In genomic region chr16:89140401-89140800, GRCh38 we compare ENCODE assay signal across 30 cellular contexts. TPM values are rescaled to one million over a fixed set of nuclear protein-coding genes. Genes with fewer than 3 reads are reported as not detected.
"Had no signal": no experiment of that assay in that cellular context is flagged by ENCODE, and none has a peak within 500 bp of the region (broad histone marks: within the 10 kb centered on the region; RNA-seq: fewer than 3 reads in every experiment).

No MANE protein-coding gene starts in this region.

- H3K27ac Mint-ChIP-seq: endodermal cell; naive thymus-derived CD4-positive, alpha-beta T cell; nephron progenitor cell; stimulated activated naive B cell treated with anti-CD40 and anti-IgM and Interleukin-4, amounts not matched to agents 10 μg/mL and 1 μg/mL and 100 μg/mL, for 72 hours had no signal

- H3K4me3 Mint-ChIP-seq: endodermal cell; naive thymus-derived CD4-positive, alpha-beta T cell; nephron progenitor cell; stimulated activated naive B cell treated with anti-CD40 and anti-IgM and Interleukin-4, amounts not matched to agents 10 μg/mL and 1 μg/mL and 100 μg/mL, for 72 hours; stimulated activated naive CD8-positive, alpha-beta T cell treated with anti-CD3 and anti-CD28 coated beads, Interleukin-15, amount 100 ng/mL, for 72 hours had no signal

- H3K4me3 ChIP-seq: coronary artery, heart left ventricle, pancreas, prostate gland, testis, tibial nerve, upper lobe of right lung, vagina had no signal

- ATAC-seq: heart left ventricle; naive thymus-derived CD4-positive, alpha-beta T cell; pancreas; sciatic nerve; stimulated activated naive B cell treated with anti-CD40 and anti-IgM and Interleukin-4, amounts not matched to agents 10 μg/mL and 1 μg/mL and 100 μg/mL, for 72 hours; stimulated activated naive CD8-positive, alpha-beta T cell treated with anti-CD3 and anti-CD28 coated beads, Interleukin-15, amount 100 ng/mL, for 72 hours; upper lobe of right lung had no signal

- H3K4me1 ChIP-seq: heart left ventricle, pancreas, prostate gland, testis, tibial nerve, upper lobe of right lung, vagina had no signal

- H3K9me3 Mint-ChIP-seq: endodermal cell; naive thymus-derived CD4-positive, alpha-beta T cell; nephron progenitor cell; stimulated activated naive B cell treated with anti-CD40 and anti-IgM and Interleukin-4, amounts not matched to agents 10 μg/mL and 1 μg/mL and 100 μg/mL, for 72 hours; stimulated activated naive CD8-positive, alpha-beta T cell treated with anti-CD3 and anti-CD28 coated beads, Interleukin-15, amount 100 ng/mL, for 72 hours had no signal

- H3K27me3 Mint-ChIP-seq: naive thymus-derived CD4-positive, alpha-beta T cell; stimulated activated naive B cell treated with anti-CD40 and anti-IgM and Interleukin-4, amounts not matched to agents 10 μg/mL and 1 μg/mL and 100 μg/mL, for 72 hours; stimulated activated naive CD8-positive, alpha-beta T cell treated with anti-CD3 and anti-CD28 coated beads, Interleukin-15, amount 100 ng/mL, for 72 hours had no signal

- H3K27me3 ChIP-seq: heart left ventricle, neutrophil, pancreas, testis, tibial nerve, upper lobe of right lung, vagina had no signal

- H3K4me1 Mint-ChIP-seq: nephron progenitor cell; stimulated activated naive CD8-positive, alpha-beta T cell treated with anti-CD3 and anti-CD28 coated beads, Interleukin-15, amount 100 ng/mL, for 72 hours had no signal

- H3K9me3 ChIP-seq: heart left ventricle, neutrophil, pancreas, prostate gland, testis, tibial nerve, upper lobe of right lung, vagina had no signal

- H3K36me3 ChIP-seq: pancreas, prostate gland had no signal

- H3K27ac ChIP-seq: coronary artery, heart left ventricle, neutrophil, pancreas, prostate gland, testis, tibial nerve, upper lobe of right lung, vagina had no signal

- DNase-seq: effector CD4-positive, alpha-beta T cell; endodermal cell; foreskin melanocyte; hypothalamus; kidney glomerular epithelial cell; mammary epithelial cell; naive thymus-derived CD4-positive, alpha-beta T cell; nephron progenitor cell; stimulated activated CD4-positive, alpha-beta T cell treated with anti-CD3 and anti-CD28 coated beads, Interleukin-2, amount 100 ng/mL, for 24 hours; stimulated activated CD4-positive, alpha-beta T cell treated with anti-CD3 and anti-CD28 coated beads, Interleukin-4, amount 100 ng/mL, for 4 hours; stimulated activated naive B cell treated with anti-CD40 and anti-IgM and Interleukin-4, amounts not matched to agents 10 μg/mL and 1 μg/mL and 100 μg/mL, for 72 hours; stimulated activated naive CD8-positive, alpha-beta T cell treated with anti-CD3 and anti-CD28 coated beads, Interleukin-15, amount 100 ng/mL, for 72 hours; testis had no signal

- FAIRE-seq: islet of Langerhans, pancreas had no signal

RNA-seq across cellular contexts. Expression of gene CDH15, which starts 31.1 kb away (rescaled TPM):
- total RNA-seq: liver; mesenteric fat pad; mononuclear cell; naive thymus-derived CD4-positive, alpha-beta T cell; renal cortical epithelial cell; subcutaneous adipose tissue; vagina had no signal
- polyA plus RNA-seq: esophagus; mammary epithelial cell; naive thymus-derived CD4-positive, alpha-beta T cell had no signal

RNA-seq across cellular contexts. Expression of gene SLC22A31, which starts 59.9 kb away (rescaled TPM):
- total RNA-seq: heart left ventricle, mononuclear cell, renal cortical epithelial cell, skeletal muscle tissue, subcutaneous adipose tissue, vagina had no signal
- polyA plus RNA-seq: mammary epithelial cell had no signal
